In genomic region chr19:17078920-17079709, GRCh38 we compare ENCODE assay signal across 8 cellular contexts. TPM values are rescaled to one million over a fixed set of nuclear protein-coding genes. Genes with fewer than 3 reads are reported as not detected.
DNase-seq lines count a peak whose midpoint lies in the region; ATAC-seq and TF ChIP-seq lines count a peak whose summit lies in the region.

No MANE protein-coding gene starts in this region.

- H3K4me1 ChIP-seq in CD4-positive, alpha-beta memory T cell (ENCODE audit: insufficient read depth, low read length), result peaks cover 54% of the 10 kb centered on the region
- H3K4me1 ChIP-seq in Panc1 (ENCODE audit: control insufficient read depth, insufficient read depth, low read length) (peaks cover 29% of the 10 kb centered on the region), endodermal cell (ENCODE audit: control insufficient read depth, insufficient read depth, low read length) (peaks cover 5% of the 10 kb centered on the region), ovary (ENCODE audit: insufficient read depth) (peaks cover 7% of the 10 kb centered on the region)

- ATAC-seq in Panc1, result no peak
- no peak for ATAC-seq in GM21367 (IDR thresholded peaks at IDR 0.05; ENCODE audit: unreplicated experiment)
- ATAC-seq in GM19395 (IDR thresholded peaks at IDR 0.05; ENCODE audit: unreplicated experiment), result no peak
- no peak for ATAC-seq in GM19397 (IDR thresholded peaks at IDR 0.05; ENCODE audit: unreplicated experiment)

- H3K27me3 Mint-ChIP-seq in CD4-positive, alpha-beta memory T cell, result no peaks in the 10 kb centered on the region
- no peaks in the 10 kb centered on the region for H3K27me3 Mint-ChIP-seq in endodermal cell (ENCODE audit: insufficient read depth)

- DNase-seq in CD4-positive, alpha-beta memory T cell, result no peak
- DNase-seq in Panc1 (ENCODE audit: low read depth, low spot score) (no peak), endodermal cell (no peak), ovary (no peak), SIG-M5 treated with dmso at 0.1 percent for 504 hours (lab: John Stamatoyannopoulos, UW; ENCODE audit: unreplicated experiment) (no peak)

- H3K36me3 ChIP-seq in CD4-positive, alpha-beta memory T cell (ENCODE audit: insufficient read depth, low read length), result no peaks in the 10 kb centered on the region
- H3K36me3 ChIP-seq in Panc1 (ENCODE audit: control insufficient read depth, insufficient read depth, low read length), result no peaks in the 10 kb centered on the region
- no peaks in the 10 kb centered on the region for H3K36me3 ChIP-seq in endodermal cell (ENCODE audit: control insufficient read depth, insufficient read depth, low read length)
- no peaks in the 10 kb centered on the region for H3K36me3 ChIP-seq in ovary

- peak overlapping the region; percentile 27 for H3K27ac ChIP-seq in CD4-positive, alpha-beta memory T cell (ENCODE audit: low read depth, low read length)
- H3K27ac ChIP-seq in Panc1 (ENCODE audit: low read length), result peak overlapping the region; percentile 93
- H3K27ac ChIP-seq in endodermal cell (ENCODE audit: low read depth, low read length), result peak overlapping the region; percentile 99
- no peak overlapping the region for H3K27ac ChIP-seq in ovary

- H3K27me3 ChIP-seq in CD4-positive, alpha-beta memory T cell (ENCODE audit: insufficient read depth, low read length), result no peaks in the 10 kb centered on the region
- H3K27me3 ChIP-seq in Panc1 (ENCODE audit: control insufficient read depth, insufficient read depth, low read length) (no peaks in the 10 kb centered on the region), endodermal cell (ENCODE audit: control insufficient read depth, insufficient read depth, low read length, poor library complexity, severe bottlenecking) (no peaks in the 10 kb centered on the region), ovary (no peaks in the 10 kb centered on the region)

- TF ChIP-seq POLR2A in ovary (IDR thresholded peaks at IDR 0.05), result no peak

- POLR2A ChIA-PET in CD4-positive, alpha-beta memory T cell (lab: Charles Lee; ENCODE audit: partially characterized antibody), result interaction anchor here (0.5 to 2.3 kb wide), 3 partner anchors 46 to 1491 kb away, joined by 3 to 14 read pairs (median 6); no protein-coding TSS in a partner anchor
- POLR2A ChIA-PET in Panc1 (lab: Charles Lee), result no interaction called here

- in situ Hi-C loops in Panc1 (cut with HindIII; ENCODE audit: low pct_unique_long_range_greater_than_20kb, low sequenced_read_pairs), result no loop called here

- peak overlapping the region; percentile 65 to 97 (median 74) for H3K4me3 Mint-ChIP-seq in CD4-positive, alpha-beta memory T cell
- no peak overlapping the region for H3K4me3 Mint-ChIP-seq in endodermal cell

- 83 to 90% methylated on average over 14 to 19 of the region's 19 CpGs for WGBS in endodermal cell (ENCODE audit: insufficient coverage in 1 of 2, insufficient read length in 1 of 2), 2 experiments
- WGBS in ovary, 3 donors, result 66 to 74% (median 72%) methylated on average over 19 of the region's 19 CpGs

- peaks cover 0 to 2% (median 0%) of the 10 kb centered on the region in 8 donors for H3K9me3 Mint-ChIP-seq in CD4-positive, alpha-beta memory T cell
- no peaks in the 10 kb centered on the region for H3K9me3 Mint-ChIP-seq in endodermal cell

- H3K27ac Mint-ChIP-seq in CD4-positive, alpha-beta memory T cell, result peak overlapping the region in 6 of 7 donors; percentile 76 to 91 (median 88)
- peak overlapping the region; percentile 70 for H3K27ac Mint-ChIP-seq in endodermal cell

- intact Hi-C loops in CD4-positive, alpha-beta memory T cell (cut with micrococcal nuclease), result no loop called here
- intact Hi-C loops in Panc1 (cut with micrococcal nuclease; ENCODE audit: unreplicated experiment) (no loop called here), ovary (cut with DNase I) (loop anchor here in 2 of 4 donors (10.0 kb wide), 2 partner anchors 56 to 206 kb away; partner anchors contain the start of gene ANKLE1 (in 2 of the 2))

- H3K4me1 Mint-ChIP-seq in CD4-positive, alpha-beta memory T cell, result peaks cover 39 to 77% (median 59%) of the 10 kb centered on the region in 4 donors
- H3K4me1 Mint-ChIP-seq in endodermal cell, result peaks cover 24% of the 10 kb centered on the region

- no TSS peak for BruUV-seq in Panc1 (replicated peaks; lab: Mats Ljungman, UMichigan)

- peaks cover 0 to 30% of the 10 kb centered on the region in 2 donors for H3K36me3 Mint-ChIP-seq in CD4-positive, alpha-beta memory T cell
- no peaks in the 10 kb centered on the region for H3K36me3 Mint-ChIP-seq in endodermal cell (ENCODE audit: low read depth)

- no peak overlapping the region for H3K4me3 ChIP-seq in CD4-positive, alpha-beta memory T cell (ENCODE audit: low read length in 2 of 2)
- H3K4me3 ChIP-seq in Panc1 (ENCODE audit: low read depth in 2 of 2, low read length in 2 of 2), result peak overlapping the region; percentile 36 to 45
- H3K4me3 ChIP-seq in endodermal cell (ENCODE audit: low read length), result no peak overlapping the region
- H3K4me3 ChIP-seq in ovary, result peak overlapping the region; percentile 38

- H3K9me3 ChIP-seq in CD4-positive, alpha-beta memory T cell (ENCODE audit: control insufficient read depth in 1 of 2, low read length in 2 of 2), result no peaks in the 10 kb centered on the region
- no peaks in the 10 kb centered on the region for H3K9me3 ChIP-seq in Panc1 (ENCODE audit: control insufficient read depth, insufficient read depth, low read depth, low read length)
- no peaks in the 10 kb centered on the region for H3K9me3 ChIP-seq in endodermal cell (ENCODE audit: control insufficient read depth, low read length)
- no peaks in the 10 kb centered on the region for H3K9me3 ChIP-seq in ovary

- no peak for TF ChIP-seq CTCF in Panc1 (IDR thresholded peaks at IDR 0.05)
- no peak for TF ChIP-seq CTCF in endodermal cell (conservative IDR thresholded peaks at IDR 0.05)
- no peak for TF ChIP-seq CTCF in ovary (IDR thresholded peaks at IDR 0.05)

- no peak for TF ChIP-seq EP300 in ovary (IDR thresholded peaks at IDR 0.05)

- CTCF ChIA-PET in CD4-positive, alpha-beta memory T cell (lab: Charles Lee; ENCODE audit: partially characterized antibody), result interaction anchor here (2.7 kb wide), 1 partner anchor 46 kb away, joined by 12 read pairs; no protein-coding TSS in a partner anchor
- CTCF ChIA-PET in Panc1 (lab: Charles Lee), result no interaction called here

- H3K9ac ChIP-seq in endodermal cell (ENCODE audit: extremely low read depth, low read length, poor library complexity, severe bottlenecking), result no peak overlapping the region

RNA-seq across cellular contexts. Expression of gene MYO9B, which starts 3.5 kb away (rescaled TPM):
- total RNA-seq in CD4-positive, alpha-beta memory T cell, result 100 to 1,000 TPM; 176 to 181 TPM
- 10 to 100 TPM in 1 of 2 donors, 1 to 10 TPM in 1; 1.3 to 25.8 TPM for polyA plus RNA-seq in CD4-positive, alpha-beta memory T cell
- 79.4 TPM for total RNA-seq in Panc1 (2021; ENCODE audit: unreplicated experiment)
- 91.4 TPM for polyA plus RNA-seq in Panc1 (2012; ENCODE audit: insufficient read length)
- 10 to 100 TPM; 79.4 to 96.8 TPM for total RNA-seq in endodermal cell
- 92.6 TPM for polyA plus RNA-seq in endodermal cell (2013, experiment 1 of 2)
- 90.7 TPM for polyA plus RNA-seq in endodermal cell (2013, experiment 2 of 2)
- 10 to 100 TPM; 17.9 to 56.3 (median 38.4) TPM for total RNA-seq in ovary
- polyA plus RNA-seq in ovary, result 10 to 100 TPM; 25.1 to 34.1 TPM

RNA-seq across cellular contexts. Expression of gene HAUS8, which starts 3.9 kb away (rescaled TPM):
- total RNA-seq in CD4-positive, alpha-beta memory T cell, result 10 to 100 TPM; 20.0 to 20.9 TPM
- 10 to 100 TPM in 1 of 2 donors, 1 to 10 TPM in 1; 5.7 to 11.2 TPM for polyA plus RNA-seq in CD4-positive, alpha-beta memory T cell
- 18.2 TPM for total RNA-seq in Panc1 (2021; ENCODE audit: unreplicated experiment)
- polyA plus RNA-seq in Panc1 (2012; ENCODE audit: insufficient read length), result 11.2 TPM
- total RNA-seq in endodermal cell, result 10 to 100 TPM; 19.4 to 19.9 TPM
- polyA plus RNA-seq in endodermal cell (2013, experiment 1 of 2), result 26.3 TPM
- polyA plus RNA-seq in endodermal cell (2013, experiment 2 of 2), result 17.7 TPM
- total RNA-seq in ovary, result 1 to 10 TPM; 4.3 to 7.0 (median 5.5) TPM
- polyA plus RNA-seq in ovary, result 1 to 10 TPM; 4.1 to 7.2 TPM

RNA-seq across cellular contexts. Expression of gene CPAMD8, which starts 52.5 kb away (rescaled TPM):
- 1 to 10 TPM; 2.0 to 3.0 TPM for total RNA-seq in CD4-positive, alpha-beta memory T cell
- under 1 TPM; 0.88 to 0.96 TPM for polyA plus RNA-seq in CD4-positive, alpha-beta memory T cell
- total RNA-seq in Panc1 (2021; ENCODE audit: unreplicated experiment) (2.0 TPM), endodermal cell (10 to 100 TPM; 19.7 to 22.9 TPM), ovary (10 to 100 TPM in 1 of 7 donors, 1 to 10 TPM in 6; 5.1 to 13.0 (median 7.9) TPM)
- polyA plus RNA-seq in Panc1 (2012; ENCODE audit: insufficient read length), result 1.9 TPM
- 15.1 TPM for polyA plus RNA-seq in endodermal cell (2013, experiment 1 of 2)
- 11.6 TPM for polyA plus RNA-seq in endodermal cell (2013, experiment 2 of 2)
- polyA plus RNA-seq in ovary, result 10 to 100 TPM in 1 of 2 donors, 1 to 10 TPM in 1; 2.4 to 11.4 TPM

Comparison
In these comparisons a context has a peak if more than half of its experiments do, and no peak if none do; other contexts are left out.
1. H3K27ac ChIP-seq: peak in CD4-positive, alpha-beta memory T cell (single experiment), Panc1 (single experiment) and endodermal cell (single experiment); none in ovary (0 of 2).
2. H3K4me3 ChIP-seq: peak in Panc1 (2 of 2) and ovary (single experiment); none in CD4-positive, alpha-beta memory T cell (0 of 2) and endodermal cell (single experiment).